In the genomic region with DNA sequence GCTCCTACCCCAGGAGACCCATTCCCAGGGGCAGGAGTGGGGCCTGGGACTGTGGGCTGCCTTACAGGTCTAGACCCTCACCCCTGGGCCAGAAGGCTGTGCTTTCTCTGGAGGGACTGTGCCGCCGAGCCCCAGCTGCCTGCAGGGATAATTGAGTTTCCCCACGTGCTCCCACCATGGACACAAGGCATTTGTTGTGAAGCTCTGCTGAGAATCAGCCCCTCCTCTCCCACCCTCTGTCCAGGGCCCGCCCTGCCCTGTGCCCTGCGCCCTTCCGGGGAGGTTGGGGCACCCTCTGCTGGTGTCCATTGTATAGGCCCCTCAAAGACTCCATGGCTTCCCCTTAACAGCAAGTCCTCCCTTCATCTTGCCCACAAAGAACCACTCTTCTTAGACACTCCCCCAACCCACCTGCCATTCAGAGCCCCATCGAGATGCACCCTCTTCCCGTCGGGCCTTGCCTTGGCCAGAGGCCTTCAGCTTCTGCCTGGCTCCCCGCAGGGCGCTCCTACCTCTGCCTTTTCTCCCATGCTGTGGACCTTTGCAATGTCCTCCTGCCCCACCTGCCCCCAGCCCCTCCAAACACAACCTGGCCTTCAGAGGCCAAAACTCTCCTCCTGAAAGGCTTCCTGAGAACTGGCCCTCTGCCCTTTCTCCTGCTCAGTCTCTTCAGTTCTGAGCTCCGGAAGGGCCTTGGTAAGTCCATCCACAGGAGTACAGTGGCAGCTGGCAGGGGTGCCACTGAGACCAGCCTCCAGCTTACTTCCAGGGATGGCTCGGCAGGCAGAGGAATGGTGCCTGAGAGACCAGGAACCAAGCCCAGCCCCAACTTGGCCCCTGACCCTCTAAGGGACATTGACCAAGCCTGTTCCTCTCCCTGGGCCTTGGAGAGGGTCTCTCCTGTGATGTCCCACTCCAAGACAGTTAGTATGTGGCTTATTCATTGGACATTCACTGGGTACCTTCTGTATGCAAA, we compare ENCODE assay signal across 13 cellular contexts. TPM values are rescaled to one million over a fixed set of nuclear protein-coding genes. Genes with fewer than 3 reads are reported as not detected.
DNase-seq lines count a peak whose midpoint lies in the region; FAIRE-seq and TF ChIP-seq lines count a peak whose summit lies in the region.
"Had no signal": no experiment of that assay in that cellular context is flagged by ENCODE, and none has a peak within 500 bp of the region (broad histone marks: within the 10 kb centered on the region; RNA-seq: fewer than 3 reads in every experiment).

No MANE protein-coding gene starts in this region.

- no peak overlapping the region for H3K27ac ChIP-seq in H9 (ENCODE audit: insufficient read length, low read depth, low read length)
- H3K27ac ChIP-seq in angular gyrus (ENCODE audit: low read depth, low read length) = peak overlapping the region; percentile 87
- peak overlapping the region; percentile 83 to 93 for H3K27ac ChIP-seq in kidney (ENCODE audit: low read depth in 2 of 2, low read length in 2 of 2)
- H3K27ac ChIP-seq in thyroid gland = peak overlapping the region in 2 of 3 donors; percentile 84 to 88

- no peak overlapping the region for H2BK15ac ChIP-seq in H9 (ENCODE audit: low read depth, low read length)

- H3K27me3 ChIP-seq in H9 (ENCODE audit: insufficient read depth, low read length) (peaks cover 8% of the 10 kb centered on the region; the same call in 1 of the 2 replicates), thyroid gland (no peaks in the 10 kb centered on the region)

- H4K91ac ChIP-seq in H9 (ENCODE audit: insufficient read length, low read depth, low read length) = no peak overlapping the region

- H3K9me3 ChIP-seq in H9 (ENCODE audit: control insufficient read depth, low read depth, low read length) (no peaks in the 10 kb centered on the region), kidney (ENCODE audit: control insufficient read depth in 1 of 2, low read length in 2 of 2) (no peaks in the 10 kb centered on the region), thyroid gland (no peaks in the 10 kb centered on the region)

- H4K8ac ChIP-seq in H9 (replicated peaks; ENCODE audit: insufficient read length, low read depth, low read length) = no peak overlapping the region

- H2BK120ac ChIP-seq in H9 (ENCODE audit: low read depth, low read length, poor library complexity, severe bottlenecking) = no peak overlapping the region

- peaks cover 17% of the 10 kb centered on the region for H3K23me2 ChIP-seq in H9 (ENCODE audit: insufficient read length, low read depth, low read length, poor library complexity, severe bottlenecking)

- H2BK12ac ChIP-seq in H9 (ENCODE audit: insufficient read length, low read depth, low read length) = no peak overlapping the region

- no peak overlapping the region for H3K18ac ChIP-seq in H9 (ENCODE audit: insufficient read length, low read depth, low read length)

- no peak overlapping the region for H4K5ac ChIP-seq in H9 (ENCODE audit: insufficient read length, low read depth, low read length)

- H2BK20ac ChIP-seq in H9 (ENCODE audit: low read depth, low read length, poor library complexity, severe bottlenecking) = no peak overlapping the region

- no peak overlapping the region for H3K4ac ChIP-seq in H9 (ENCODE audit: low read depth, low read length)

- WGBS in H9 (ENCODE audit: extremely low coverage, insufficient read length, low lambda C conversion rate) = no CpG with 5 or more reads among the region's 13 CpGs
- 81 to 96% methylated on average over 13 of the region's 13 CpGs for WGBS in thyroid gland, 2 donors

- no peak overlapping the region; a peak in 1 of 5 replicates for H3K4me3 Mint-ChIP-seq in H9

- H3K4me2 ChIP-seq in H9 (ENCODE audit: insufficient read depth, insufficient read length, low read length) = no peak overlapping the region

- no peak overlapping the region for H2BK5ac ChIP-seq in H9 (ENCODE audit: insufficient read length, low read length)

- FAIRE-seq in kidney (lab: Jason Lieb, UNC) = no peak
- FAIRE-seq: colon had no signal

- no peak for DNase-seq in H9
- no peak for DNase-seq in kidney
- no peak for DNase-seq in thyroid gland
- no peak for DNase-seq in NCI-H446 (lab: John Stamatoyannopoulos, UW)
- no peak for DNase-seq in GOT3 (lab: John Stamatoyannopoulos, UW)
- no peak for DNase-seq in NCI-H82 (lab: John Stamatoyannopoulos, UW)
- DNase-seq: DMS 273 treated with DMSO at 0.1 percent for 48 hours, MV-4-11, NCI-H526 had no signal

- H2AFZ ChIP-seq in H9 (ENCODE audit: low read length) = no peak overlapping the region

- no peaks in the 10 kb centered on the region for H3K79me2 ChIP-seq in H9 (ENCODE audit: insufficient read depth, low read length)

- H3K4me1 Mint-ChIP-seq in H9 = peaks cover 14 to 36% of the 10 kb centered on the region in 2 experiments
- H3K4me1 Mint-ChIP-seq: nephron had no signal

- H3T11ph ChIP-seq in H9 (ENCODE audit: low read length) = no peak overlapping the region

- no peak overlapping the region for H3K27ac Mint-ChIP-seq in H9
- H3K27ac Mint-ChIP-seq: nephron had no signal

- H2AK5ac ChIP-seq in H9 (ENCODE audit: insufficient read length, low read length) = no peak overlapping the region

- no peaks in the 10 kb centered on the region for H3K36me3 ChIP-seq in kidney (ENCODE audit: control insufficient read depth in 1 of 2, insufficient read depth in 2 of 2, low read length in 2 of 2)
- H3K36me3 ChIP-seq in thyroid gland = no peaks in the 10 kb centered on the region

- H3K36me3 Mint-ChIP-seq in H9 (ENCODE audit: insufficient read depth in 1 of 3, low read depth in 3 of 3) = no peaks in the 10 kb centered on the region

- H3K4me1 ChIP-seq in H9 (ENCODE audit: insufficient read depth, low read length) = no peaks in the 10 kb centered on the region
- peaks cover 0 to 9% of the 10 kb centered on the region in 2 donors for H3K4me1 ChIP-seq in kidney (ENCODE audit: control insufficient read depth in 1 of 2, insufficient read depth in 1 of 2, low read depth in 1 of 2, low read length in 2 of 2)
- peaks cover 21 to 50% of the 10 kb centered on the region in 2 donors for H3K4me1 ChIP-seq in thyroid gland

- H3K23ac ChIP-seq in H9 (ENCODE audit: insufficient read length, low read depth, low read length) = no peak overlapping the region

- no peaks in the 10 kb centered on the region for H3K79me1 ChIP-seq in H9 (ENCODE audit: insufficient read depth, low read depth, low read length, poor library complexity, severe bottlenecking)

- intact Hi-C loops in kidney (cut with DNase I) = no loop called here
- intact Hi-C loops in thyroid gland (cut with DNase I) = loop anchor here (10.0 kb wide), 1 partner anchor 75 kb away; a partner anchor contains a TSS

- TF ChIP-seq CTCF in H9 (conservative IDR thresholded peaks at IDR 0.05) (0 out of 3 replicates have a peak, but pooled peaks have one; percentile 8), kidney (IDR thresholded peaks at IDR 0.05; ENCODE audit: borderline replicate concordance, extremely low read depth, insufficient read depth) (no peak), thyroid gland (IDR thresholded peaks at IDR 0.05) (no peak)

- H3K9ac ChIP-seq in H9 (ENCODE audit: extremely low read depth, insufficient read length, low read length) (no peak overlapping the region), kidney (ENCODE audit: low read length in 2 of 2) (peak overlapping the region in 1 of 2 donors; percentile 46)

- TF ChIP-seq POLR2A in thyroid gland (IDR thresholded peaks at IDR 0.05) = no peak

- H3K14ac ChIP-seq in H9 (ENCODE audit: insufficient read depth, low read length) = no peak overlapping the region

- H4K20me1 ChIP-seq in H9 (ENCODE audit: control insufficient read depth, insufficient read depth, insufficient read length) = no peaks in the 10 kb centered on the region

- H3K9me3 Mint-ChIP-seq in H9 = no peaks in the 10 kb centered on the region
- H3K9me3 Mint-ChIP-seq: nephron had no signal

- H3K56ac ChIP-seq in H9 (ENCODE audit: insufficient read length, low read depth, low read length) = no peak overlapping the region

- H3K4me3 ChIP-seq in kidney (ENCODE audit: low read length in 2 of 2) (no peak overlapping the region), thyroid gland (replicated peaks in 1 of 3) (no peak overlapping the region)

- H3K27me3 Mint-ChIP-seq in H9 (ENCODE audit: low read depth) = peaks cover 73% of the 10 kb centered on the region

RNA-seq across cellular contexts. Expression of a gene that starts 22.4 kb away (rescaled TPM):
- 3.2 and 4.4 TPM in 2 replicates for total RNA-seq in H9 (2021)
- 9.1 TPM for total RNA-seq in kidney
- polyA plus RNA-seq in kidney (ENCODE audit: insufficient read depth, low read depth, low replicate concordance) = 1.9 TPM
- 1 to 10 TPM; 1.3 to 3.5 (median 2.5) TPM for total RNA-seq in thyroid gland

RNA-seq across cellular contexts. Expression of a gene that starts 35.4 kb away (rescaled TPM):
- not detected in 2 replicates for total RNA-seq in H9 (2021)
- total RNA-seq in kidney = not detected
- polyA plus RNA-seq in kidney (ENCODE audit: insufficient read depth, low read depth, low replicate concordance) = not detected
- not detected for total RNA-seq in thyroid gland
- total RNA-seq: kidney epithelial cell had no signal

RNA-seq across cellular contexts. Expression of a gene that starts 48.5 kb away (rescaled TPM):
- not detected in 2 replicates for total RNA-seq in H9 (2021)
- total RNA-seq in kidney = not detected
- not detected for polyA plus RNA-seq in kidney (ENCODE audit: insufficient read depth, low read depth, low replicate concordance)
- total RNA-seq in thyroid gland = not detected
- total RNA-seq: kidney epithelial cell had no signal

RNA-seq across cellular contexts. Expression of a gene that starts 58.6 kb away (rescaled TPM):
- total RNA-seq in H9 (2021) (not detected in 2 replicates), kidney (not detected), thyroid gland (not detected)
- not detected for polyA plus RNA-seq in kidney (ENCODE audit: insufficient read depth, low read depth, low replicate concordance)
- total RNA-seq: kidney epithelial cell had no signal
